ENCODE assay signal across 1 cellular context in genomic region chr4:90824266-90825167, GRCh38.
TF ChIP-seq lines count a peak whose summit lies in the region.

No MANE protein-coding gene starts in this region.

TF ChIP-seq in GM23338, 12 proteins besides CTCF, POLR2A, EP300 and RAD21 (continued from another document):
- TF ChIP-seq, protein P1, sequence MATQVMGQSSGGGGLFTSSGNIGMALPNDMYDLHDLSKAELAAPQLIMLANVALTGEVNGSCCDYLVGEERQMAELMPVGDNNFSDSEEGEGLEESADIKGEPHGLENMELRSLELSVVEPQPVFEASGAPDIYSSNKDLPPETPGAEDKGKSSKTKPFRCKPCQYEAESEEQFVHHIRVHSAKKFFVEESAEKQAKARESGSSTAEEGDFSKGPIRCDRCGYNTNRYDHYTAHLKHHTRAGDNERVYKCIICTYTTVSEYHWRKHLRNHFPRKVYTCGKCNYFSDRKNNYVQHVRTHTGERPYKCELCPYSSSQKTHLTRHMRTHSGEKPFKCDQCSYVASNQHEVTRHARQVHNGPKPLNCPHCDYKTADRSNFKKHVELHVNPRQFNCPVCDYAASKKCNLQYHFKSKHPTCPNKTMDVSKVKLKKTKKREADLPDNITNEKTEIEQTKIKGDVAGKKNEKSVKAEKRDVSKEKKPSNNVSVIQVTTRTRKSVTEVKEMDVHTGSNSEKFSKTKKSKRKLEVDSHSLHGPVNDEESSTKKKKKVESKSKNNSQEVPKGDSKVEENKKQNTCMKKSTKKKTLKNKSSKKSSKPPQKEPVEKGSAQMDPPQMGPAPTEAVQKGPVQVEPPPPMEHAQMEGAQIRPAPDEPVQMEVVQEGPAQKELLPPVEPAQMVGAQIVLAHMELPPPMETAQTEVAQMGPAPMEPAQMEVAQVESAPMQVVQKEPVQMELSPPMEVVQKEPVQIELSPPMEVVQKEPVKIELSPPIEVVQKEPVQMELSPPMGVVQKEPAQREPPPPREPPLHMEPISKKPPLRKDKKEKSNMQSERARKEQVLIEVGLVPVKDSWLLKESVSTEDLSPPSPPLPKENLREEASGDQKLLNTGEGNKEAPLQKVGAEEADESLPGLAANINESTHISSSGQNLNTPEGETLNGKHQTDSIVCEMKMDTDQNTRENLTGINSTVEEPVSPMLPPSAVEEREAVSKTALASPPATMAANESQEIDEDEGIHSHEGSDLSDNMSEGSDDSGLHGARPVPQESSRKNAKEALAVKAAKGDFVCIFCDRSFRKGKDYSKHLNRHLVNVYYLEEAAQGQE (IDR thresholded peaks at IDR 0.05; ENCODE audit: unreplicated experiment) = no peak
- TF ChIP-seq, protein P2, sequence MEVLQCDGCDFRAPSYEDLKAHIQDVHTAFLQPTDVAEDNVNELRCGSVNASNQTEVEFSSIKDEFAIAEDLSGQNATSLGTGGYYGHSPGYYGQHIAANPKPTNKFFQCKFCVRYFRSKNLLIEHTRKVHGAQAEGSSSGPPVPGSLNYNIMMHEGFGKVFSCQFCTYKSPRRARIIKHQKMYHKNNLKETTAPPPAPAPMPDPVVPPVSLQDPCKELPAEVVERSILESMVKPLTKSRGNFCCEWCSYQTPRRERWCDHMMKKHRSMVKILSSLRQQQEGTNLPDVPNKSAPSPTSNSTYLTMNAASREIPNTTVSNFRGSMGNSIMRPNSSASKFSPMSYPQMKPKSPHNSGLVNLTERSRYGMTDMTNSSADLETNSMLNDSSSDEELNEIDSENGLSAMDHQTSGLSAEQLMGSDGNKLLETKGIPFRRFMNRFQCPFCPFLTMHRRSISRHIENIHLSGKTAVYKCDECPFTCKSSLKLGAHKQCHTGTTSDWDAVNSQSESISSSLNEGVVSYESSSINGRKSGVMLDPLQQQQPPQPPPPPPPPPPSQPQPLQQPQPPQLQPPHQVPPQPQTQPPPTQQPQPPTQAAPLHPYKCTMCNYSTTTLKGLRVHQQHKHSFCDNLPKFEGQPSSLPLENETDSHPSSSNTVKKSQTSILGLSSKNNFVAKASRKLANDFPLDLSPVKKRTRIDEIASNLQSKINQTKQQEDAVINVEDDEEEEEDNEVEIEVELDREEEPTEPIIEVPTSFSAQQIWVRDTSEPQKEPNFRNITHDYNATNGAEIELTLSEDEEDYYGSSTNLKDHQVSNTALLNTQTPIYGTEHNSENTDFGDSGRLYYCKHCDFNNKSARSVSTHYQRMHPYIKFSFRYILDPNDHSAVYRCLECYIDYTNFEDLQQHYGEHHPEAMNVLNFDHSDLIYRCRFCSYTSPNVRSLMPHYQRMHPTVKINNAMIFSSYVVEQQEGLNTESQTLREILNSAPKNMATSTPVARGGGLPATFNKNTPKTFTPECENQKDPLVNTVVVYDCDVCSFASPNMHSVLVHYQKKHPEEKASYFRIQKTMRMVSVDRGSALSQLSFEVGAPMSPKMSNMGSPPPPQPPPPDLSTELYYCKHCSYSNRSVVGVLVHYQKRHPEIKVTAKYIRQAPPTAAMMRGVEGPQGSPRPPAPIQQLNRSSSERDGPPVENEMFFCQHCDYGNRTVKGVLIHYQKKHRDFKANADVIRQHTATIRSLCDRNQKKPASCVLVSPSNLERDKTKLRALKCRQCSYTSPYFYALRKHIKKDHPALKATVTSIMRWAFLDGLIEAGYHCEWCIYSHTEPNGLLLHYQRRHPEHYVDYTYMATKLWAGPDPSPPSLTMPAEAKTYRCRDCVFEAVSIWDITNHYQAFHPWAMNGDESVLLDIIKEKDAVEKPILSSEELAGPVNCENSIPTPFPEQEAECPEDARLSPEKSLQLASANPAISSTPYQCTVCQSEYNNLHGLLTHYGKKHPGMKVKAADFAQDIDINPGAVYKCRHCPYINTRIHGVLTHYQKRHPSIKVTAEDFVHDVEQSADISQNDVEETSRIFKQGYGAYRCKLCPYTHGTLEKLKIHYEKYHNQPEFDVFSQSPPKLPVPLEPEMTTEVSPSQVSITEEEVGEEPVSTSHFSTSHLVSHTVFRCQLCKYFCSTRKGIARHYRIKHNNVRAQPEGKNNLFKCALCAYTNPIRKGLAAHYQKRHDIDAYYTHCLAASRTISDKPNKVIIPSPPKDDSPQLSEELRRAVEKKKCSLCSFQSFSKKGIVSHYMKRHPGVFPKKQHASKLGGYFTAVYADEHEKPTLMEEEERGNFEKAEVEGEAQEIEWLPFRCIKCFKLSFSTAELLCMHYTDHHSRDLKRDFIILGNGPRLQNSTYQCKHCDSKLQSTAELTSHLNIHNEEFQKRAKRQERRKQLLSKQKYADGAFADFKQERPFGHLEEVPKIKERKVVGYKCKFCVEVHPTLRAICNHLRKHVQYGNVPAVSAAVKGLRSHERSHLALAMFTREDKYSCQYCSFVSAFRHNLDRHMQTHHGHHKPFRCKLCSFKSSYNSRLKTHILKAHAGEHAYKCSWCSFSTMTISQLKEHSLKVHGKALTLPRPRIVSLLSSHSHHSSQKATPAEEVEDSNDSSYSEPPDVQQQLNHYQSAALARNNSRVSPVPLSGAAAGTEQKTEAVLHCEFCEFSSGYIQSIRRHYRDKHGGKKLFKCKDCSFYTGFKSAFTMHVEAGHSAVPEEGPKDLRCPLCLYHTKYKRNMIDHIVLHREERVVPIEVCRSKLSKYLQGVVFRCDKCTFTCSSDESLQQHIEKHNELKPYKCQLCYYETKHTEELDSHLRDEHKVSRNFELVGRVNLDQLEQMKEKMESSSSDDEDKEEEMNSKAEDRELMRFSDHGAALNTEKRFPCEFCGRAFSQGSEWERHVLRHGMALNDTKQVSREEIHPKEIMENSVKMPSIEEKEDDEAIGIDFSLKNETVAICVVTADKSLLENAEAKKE (CRISPR knock-in tag; IDR thresholded peaks at IDR 0.05) = no peak
- TF ChIP-seq EZH2phosphoT487 (IDR thresholded peaks at IDR 0.05; ENCODE audit: unreplicated experiment) = no peak
TF ChIP-seq in GM23338: peak in this region for 0.
